In the genomic region with DNA sequence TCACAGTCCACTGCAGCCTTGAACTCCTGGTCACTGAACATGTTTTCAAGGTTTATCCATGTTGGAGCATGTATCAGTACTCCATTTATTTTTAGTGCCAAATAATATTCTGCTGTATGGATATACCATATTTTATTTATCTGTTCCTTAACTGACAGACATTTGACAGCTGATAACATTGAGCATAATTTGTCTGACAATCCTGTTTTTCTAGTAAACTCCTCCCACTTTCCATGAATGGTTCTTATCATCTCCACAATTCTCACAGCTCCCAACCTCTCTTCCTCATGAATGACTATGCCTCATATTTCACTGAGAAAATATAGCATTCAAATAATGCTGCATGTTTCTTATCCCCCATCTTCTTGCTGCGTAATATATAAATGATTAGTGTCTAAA, we compare ENCODE assay signal across 23 cellular contexts.
"Had no signal": no experiment of that assay in that cellular context is flagged by ENCODE, and none has a peak within 500 bp of the region (broad histone marks: within the 10 kb centered on the region; RNA-seq: fewer than 3 reads in every experiment).

No MANE protein-coding gene starts in this region.

- H3K4me2 ChIP-seq: neural progenitor cell had no signal

- H3K36me3 ChIP-seq: prostate gland had no signal

- H3K9ac ChIP-seq: neural progenitor cell, parathyroid adenoma had no signal

- ATAC-seq: heart left ventricle; natural killer cell treated with Interleukin-12 subunit alpha and Interleukin-12 subunit beta and Interleukin-15 and Interleukin-18, amount 100 ng/mL, for 72 hours; stimulated activated effector memory CD8-positive, alpha-beta T cell treated with anti-CD3 and anti-CD28 coated beads, Interleukin-12 subunit alpha, Interleukin-12 subunit beta, amount 100 ng/mL, for 72 hours had no signal

- H3K27me3 ChIP-seq: esophagus squamous epithelium, heart left ventricle, neural progenitor cell, right lobe of liver, suprapubic skin, thyroid gland had no signal

- FAIRE-seq: endothelial cell of umbilical vein, urothelium cell line had no signal

- H3K4me3 ChIP-seq: coronary artery, esophagus squamous epithelium, heart left ventricle, neural progenitor cell, prostate gland, right lobe of liver, suprapubic skin, thyroid gland had no signal

- H3K27ac ChIP-seq: coronary artery, esophagus squamous epithelium, heart left ventricle, neural progenitor cell, parathyroid adenoma, prostate gland, right lobe of liver, suprapubic skin, thyroid gland had no signal

- DNase-seq: effector CD4-positive, alpha-beta T cell; endodermal cell; esophagus squamous epithelium; foreskin fibroblast; heart left ventricle; hippocampal formation; kidney glomerular epithelial cell; nucleus accumbens; retina; right lobe of liver; stimulated activated CD4-positive, alpha-beta T cell treated with anti-CD3 and anti-CD28 coated beads, Interleukin-4, amount 100 ng/mL, for 1 hour; stimulated activated CD8-positive, alpha-beta memory T cell treated with anti-CD3 and anti-CD28 coated beads, Interleukin-4, amount 100 ng/mL, for 48 hours; stimulated activated naive CD8-positive, alpha-beta T cell treated with anti-CD3 and anti-CD28 coated beads, Interleukin-15, Interleukin-2, amounts not matched to agents 100 U/mL and 50 U/mL, for 24 hours; thyroid gland had no signal

- H2AFZ ChIP-seq: neural progenitor cell, parathyroid adenoma had no signal

- H3K9me3 ChIP-seq: esophagus squamous epithelium, heart left ventricle, prostate gland, right lobe of liver, suprapubic skin, thyroid gland had no signal

- H3K4me1 ChIP-seq: esophagus squamous epithelium, heart left ventricle, neural progenitor cell, parathyroid adenoma, prostate gland, suprapubic skin, thyroid gland had no signal

- H3K79me2 ChIP-seq: parathyroid adenoma had no signal
